In the genomic region with DNA sequence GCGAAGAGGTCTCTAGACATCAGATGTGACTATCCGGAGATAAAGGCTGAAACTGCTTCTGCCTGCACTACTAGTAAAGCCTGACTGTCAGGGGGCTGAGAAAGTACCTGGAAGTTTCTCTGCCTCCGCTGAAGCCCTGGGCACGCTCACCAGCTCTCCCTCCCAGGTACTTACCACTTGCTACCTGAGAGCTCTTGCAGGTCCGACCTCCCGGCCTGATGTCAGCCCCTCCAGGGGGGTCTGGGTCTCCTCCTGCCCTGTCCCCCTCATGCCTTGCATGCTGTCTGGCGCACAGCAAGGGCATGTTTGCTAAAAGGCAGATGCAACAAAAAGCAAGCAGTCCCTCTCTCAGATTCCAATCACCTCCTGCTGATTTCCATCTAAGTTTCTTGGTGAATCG, we compare ENCODE assay signal across 12 cellular contexts. TPM values are rescaled to one million over a fixed set of nuclear protein-coding genes. Genes with fewer than 3 reads are reported as not detected.
A peak's percentile ranks its signal among the peaks of the same experiment; 100 is the strongest.
DNase-seq lines count a peak whose midpoint lies in the region; ATAC-seq, FAIRE-seq and TF ChIP-seq lines count a peak whose summit lies in the region.
"Had no signal": no experiment of that assay in that cellular context is flagged by ENCODE, and none has a peak within 500 bp of the region (broad histone marks: within the 10 kb centered on the region; RNA-seq: fewer than 3 reads in every experiment).

No MANE protein-coding gene starts in this region.

- POLR2A ChIA-PET in endothelial cell of umbilical vein (lab: Charles Lee) = no interaction called here

- CTCF ChIA-PET in endothelial cell of umbilical vein (lab: Charles Lee) = interaction anchor here (1.1 to 3.0 kb wide), 8 partner anchors 11 to 488 kb away, joined by 3 to 23 read pairs (median 4); partner anchors contain the start of genes KIAA0513 and ZDHHC7

- no peaks in the 10 kb centered on the region for H3K9me1 ChIP-seq in endothelial cell of umbilical vein (replicated peaks; ENCODE audit: control insufficient read depth, extremely low read depth, insufficient read depth, low read length)

- no TSS peak for BruUV-seq in endothelial cell of umbilical vein (replicated peaks; lab: Mats Ljungman, UMichigan)

- H3K4me3 ChIP-seq in Peyer's patch (no peak overlapping the region), endothelial cell of umbilical vein (replicated peaks in 1 of 3; ENCODE audit: insufficient read depth in 1 of 3, low read depth in 1 of 3, low read length in 3 of 3) (no peak overlapping the region), upper lobe of right lung (no peak overlapping the region)

- intact Hi-C loops in endothelial cell of umbilical vein (cut with micrococcal nuclease) (no loop called here), upper lobe of right lung (cut with DNase I) (no loop called here)

- H3K27ac ChIP-seq in Peyer's patch = peak overlapping the region in 3 of 4 donors; percentile 35 to 85 (median 79)
- peak overlapping the region; percentile 89 for H3K27ac ChIP-seq in endothelial cell of umbilical vein (ENCODE audit: insufficient read depth, low read depth, low read length)
- peak overlapping the region; percentile 84 for H3K27ac ChIP-seq in upper lobe of right lung

- no peak for TF ChIP-seq CTCF in Peyer's patch (IDR thresholded peaks at IDR 0.05)
- TF ChIP-seq CTCF in endothelial cell of umbilical vein (IDR thresholded peaks at IDR 0.05; ENCODE audit: extremely low read depth in 1 of 2, insufficient read depth in 1 of 2, low read depth in 1 of 2, low read length in 2 of 2) = no peak
- no peak for TF ChIP-seq CTCF in osteocyte (IDR thresholded peaks at IDR 0.05)
- no peak for TF ChIP-seq CTCF in upper lobe of right lung (IDR thresholded peaks at IDR 0.05)

- FAIRE-seq in endothelial cell of umbilical vein (lab: Jason Lieb, UNC) = no peak

- ATAC-seq in upper lobe of right lung = peak; percentile 14
- ATAC-seq in GM21717 (IDR thresholded peaks at IDR 0.05; ENCODE audit: unreplicated experiment) = no peak
- ATAC-seq: activated CD4-positive, CD25-positive, alpha-beta regulatory T cell treated with anti-CD3 and anti-CD28 coated beads, Interleukin-2, amount 50 U/mL, for 24 hours; stimulated activated memory B cell treated with anti-CD40 and anti-IgM and Interleukin-4, amounts not matched to agents 10 μg/mL and 1 μg/mL and 100 μg/mL, for 72 hours had no signal

- DNase-seq in Peyer's patch (no peak), endothelial cell of umbilical vein (ENCODE audit: low read depth, low spot score) (no peak), osteocyte (ENCODE audit: extremely low spot score, unreplicated experiment) (no peak), upper lobe of right lung (no peak), A172 (ENCODE audit: low spot score) (no peak), Ammon's horn (ENCODE audit: low spot score) (no peak)
- DNase-seq: activated effector memory CD4-positive, alpha-beta T cell treated with anti-CD3 and anti-CD28 coated beads, Interleukin-2, amount 50 U/mL, for 16 hours; NCI-H446 treated with DMSO at 0.1 percent for 48 hours had no signal

- peak overlapping the region; percentile 60 for H3K4me3 Mint-ChIP-seq in osteocyte (ENCODE audit: unreplicated experiment)
- H3K4me3 Mint-ChIP-seq: central memory CD8-positive, alpha-beta T cell; stimulated activated memory B cell treated with anti-CD40 and anti-IgM and Interleukin-4, amounts not matched to agents 10 μg/mL and 1 μg/mL and 100 μg/mL, for 72 hours had no signal

- no peaks in the 10 kb centered on the region for H3K27me3 ChIP-seq in Peyer's patch
- no peaks in the 10 kb centered on the region for H3K27me3 ChIP-seq in endothelial cell of umbilical vein (ENCODE audit: control insufficient read depth in 2 of 2, insufficient read depth in 2 of 2, low read length in 2 of 2)
- H3K27me3 ChIP-seq in upper lobe of right lung = no peaks in the 10 kb centered on the region

- no peaks in the 10 kb centered on the region for H3K9me3 ChIP-seq in Peyer's patch
- no peaks in the 10 kb centered on the region for H3K9me3 ChIP-seq in endothelial cell of umbilical vein (replicated peaks; ENCODE audit: control insufficient read depth, insufficient read depth, low read length)
- no peaks in the 10 kb centered on the region for H3K9me3 ChIP-seq in upper lobe of right lung

- peak overlapping the region; percentile 99 for H3K27ac Mint-ChIP-seq in osteocyte (ENCODE audit: unreplicated experiment)
- H3K27ac Mint-ChIP-seq: stimulated activated memory B cell treated with anti-CD40 and anti-IgM and Interleukin-4, amounts not matched to agents 10 μg/mL and 1 μg/mL and 100 μg/mL, for 72 hours had no signal

- H3K36me3 Mint-ChIP-seq in osteocyte (ENCODE audit: unreplicated experiment) = peaks cover 15% of the 10 kb centered on the region

- H3K4me1 Mint-ChIP-seq in osteocyte (ENCODE audit: unreplicated experiment) = peaks cover 73% of the 10 kb centered on the region

- H3K27me3 Mint-ChIP-seq in osteocyte (ENCODE audit: unreplicated experiment) = no peaks in the 10 kb centered on the region
- H3K27me3 Mint-ChIP-seq: central memory CD8-positive, alpha-beta T cell; stimulated activated memory B cell treated with anti-CD40 and anti-IgM and Interleukin-4, amounts not matched to agents 10 μg/mL and 1 μg/mL and 100 μg/mL, for 72 hours had no signal

- H3K79me2 ChIP-seq in endothelial cell of umbilical vein (ENCODE audit: control insufficient read depth, insufficient read depth, low read length) = peaks cover 33% of the 10 kb centered on the region

- H3K36me3 ChIP-seq in Peyer's patch (peaks cover 0 to 43% (median 0%) of the 10 kb centered on the region in 3 donors), endothelial cell of umbilical vein (ENCODE audit: control insufficient read depth in 2 of 2, extremely low read depth in 1 of 2, insufficient read depth in 2 of 2, low read length in 2 of 2) (peaks cover 6 to 12% of the 10 kb centered on the region in 2 experiments), upper lobe of right lung (peaks cover 51% of the 10 kb centered on the region)

- no peak overlapping the region for H2AFZ ChIP-seq in endothelial cell of umbilical vein (ENCODE audit: low read depth, low read length)

- no peaks in the 10 kb centered on the region for H4K20me1 ChIP-seq in endothelial cell of umbilical vein (replicated peaks; ENCODE audit: control insufficient read depth, extremely low read depth, insufficient read depth, low read length)

- no peaks in the 10 kb centered on the region for H3K9me3 Mint-ChIP-seq in osteocyte (ENCODE audit: unreplicated experiment)
- H3K9me3 Mint-ChIP-seq: central memory CD8-positive, alpha-beta T cell; stimulated activated memory B cell treated with anti-CD40 and anti-IgM and Interleukin-4, amounts not matched to agents 10 μg/mL and 1 μg/mL and 100 μg/mL, for 72 hours had no signal

- H3K4me2 ChIP-seq in endothelial cell of umbilical vein (ENCODE audit: insufficient read depth, low read length) = no peak overlapping the region

- TF ChIP-seq POLR2A in Peyer's patch (IDR thresholded peaks at IDR 0.05) (no peak), endothelial cell of umbilical vein (IDR thresholded peaks at IDR 0.05; ENCODE audit: low read depth, low read length) (no peak)

- peak overlapping the region; percentile 49 for H3K9ac ChIP-seq in endothelial cell of umbilical vein (replicated peaks; ENCODE audit: extremely low read depth, insufficient read depth, low read length)

- dilution Hi-C loops in endothelial cell of umbilical vein (cut with MboI; ENCODE audit: extremely low pct_ligation_motif_present, low sequenced_read_pairs) = no loop called here

- peaks cover 0 to 44% (median 1%) of the 10 kb centered on the region in 4 donors for H3K4me1 ChIP-seq in Peyer's patch
- H3K4me1 ChIP-seq in endothelial cell of umbilical vein (ENCODE audit: control insufficient read depth, extremely low read depth, insufficient read depth, low read length) = peaks cover 21% of the 10 kb centered on the region
- H3K4me1 ChIP-seq in upper lobe of right lung = peaks cover 47% of the 10 kb centered on the region

TF ChIP-seq in endothelial cell of umbilical vein, 7 proteins besides CTCF, POLR2A, EP300 and RAD21 (continues in another document):
- no peak for TF ChIP-seq FOS (IDR thresholded peaks at IDR 0.05; ENCODE audit: borderline replicate concordance, insufficient read depth, low read length)
- TF ChIP-seq POLR2AphosphoS5 (IDR thresholded peaks at IDR 0.05; ENCODE audit: insufficient read depth, low read depth, low read length) = no peak
- TF ChIP-seq EZH2 (IDR thresholded peaks at IDR 0.05; ENCODE audit: borderline replicate concordance, low read depth, low read length, severe bottlenecking) = no peak
- TF ChIP-seq, protein P1, sequence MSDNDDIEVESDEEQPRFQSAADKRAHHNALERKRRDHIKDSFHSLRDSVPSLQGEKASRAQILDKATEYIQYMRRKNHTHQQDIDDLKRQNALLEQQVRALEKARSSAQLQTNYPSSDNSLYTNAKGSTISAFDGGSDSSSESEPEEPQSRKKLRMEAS (IDR thresholded peaks at IDR 0.05; ENCODE audit: insufficient read depth, insufficient read length) = no peak
- TF ChIP-seq JUN (IDR thresholded peaks at IDR 0.05; ENCODE audit: borderline replicate concordance, insufficient read depth, insufficient read length, low read depth) = no peak
- TF ChIP-seq MYC (IDR thresholded peaks at IDR 0.05; ENCODE audit: low read depth, low read length) = no peak

RNA-seq across cellular contexts. Expression of gene ZDHHC7, which starts 17.4 kb away (rescaled TPM):
- total RNA-seq in Peyer's patch = 10 to 100 TPM; 24.8 to 89.1 (median 69.6) TPM
- total RNA-seq in endothelial cell of umbilical vein = 40.4 and 44.1 TPM in 2 replicates
- 46.2 and 76.3 TPM in 2 replicates for polyA plus RNA-seq in endothelial cell of umbilical vein
- 49.9 and 51.5 TPM in 2 replicates for polyA plus RNA-seq in endothelial cell of umbilical vein (2011; cell fraction: cytosol; rRNA removed)
- polyA plus RNA-seq in endothelial cell of umbilical vein (2011; cell fraction: nucleus; rRNA removed) = 40.3 and 50.6 TPM in 2 replicates
- 50.8 and 52.5 TPM in 2 replicates for polyA plus RNA-seq in endothelial cell of umbilical vein (2012)
- 63.1 and 67.8 TPM in 2 replicates for polyA minus RNA-seq in endothelial cell of umbilical vein
- polyA minus RNA-seq in endothelial cell of umbilical vein (2011; cell fraction: cytosol; rRNA and poly(A)+ RNA removed) = 10.7 TPM
- 26.5 and 33.4 TPM in 2 replicates for polyA minus RNA-seq in endothelial cell of umbilical vein (2011; cell fraction: nucleus; rRNA and poly(A)+ RNA removed)
- total RNA-seq in osteocyte = 53.6 and 53.7 TPM in 2 replicates
- 79.7 TPM for total RNA-seq in upper lobe of right lung
- total RNA-seq in A172 (2014; rRNA removed; shearing (Covaris generic)) = 59.7 and 77.0 TPM in 2 replicates

RNA-seq across cellular contexts. Expression of gene KIAA0513, which starts 33.7 kb away (rescaled TPM):
- total RNA-seq in Peyer's patch (10 to 100 TPM; 17.7 to 52.0 (median 23.9) TPM), endothelial cell of umbilical vein (3.6 and 4.3 TPM in 2 replicates), osteocyte (10.6 and 12.4 TPM in 2 replicates), upper lobe of right lung (21.7 TPM)
- polyA plus RNA-seq in endothelial cell of umbilical vein = 1.8 and 2.2 TPM in 2 replicates
- 2.9 and 3.0 TPM in 2 replicates for polyA plus RNA-seq in endothelial cell of umbilical vein (2011; cell fraction: cytosol; rRNA removed)
- polyA plus RNA-seq in endothelial cell of umbilical vein (2011; cell fraction: nucleus; rRNA removed) = 2.4 and 3.5 TPM in 2 replicates
- 4.5 and 5.0 TPM in 2 replicates for polyA plus RNA-seq in endothelial cell of umbilical vein (2012)
- polyA minus RNA-seq in endothelial cell of umbilical vein = 2.0 and 4.6 TPM in 2 replicates
- polyA minus RNA-seq in endothelial cell of umbilical vein (2011; cell fraction: cytosol; rRNA and poly(A)+ RNA removed) = 1.2 TPM
- 1.8 and 3.3 TPM in 2 replicates for polyA minus RNA-seq in endothelial cell of umbilical vein (2011; cell fraction: nucleus; rRNA and poly(A)+ RNA removed)
- total RNA-seq in A172 (2014; rRNA removed; shearing (Covaris generic)) = 4.6 and 8.9 TPM in 2 replicates
